Comparison of ENCODE assay signal across 23 cellular contexts in the genomic region with DNA sequence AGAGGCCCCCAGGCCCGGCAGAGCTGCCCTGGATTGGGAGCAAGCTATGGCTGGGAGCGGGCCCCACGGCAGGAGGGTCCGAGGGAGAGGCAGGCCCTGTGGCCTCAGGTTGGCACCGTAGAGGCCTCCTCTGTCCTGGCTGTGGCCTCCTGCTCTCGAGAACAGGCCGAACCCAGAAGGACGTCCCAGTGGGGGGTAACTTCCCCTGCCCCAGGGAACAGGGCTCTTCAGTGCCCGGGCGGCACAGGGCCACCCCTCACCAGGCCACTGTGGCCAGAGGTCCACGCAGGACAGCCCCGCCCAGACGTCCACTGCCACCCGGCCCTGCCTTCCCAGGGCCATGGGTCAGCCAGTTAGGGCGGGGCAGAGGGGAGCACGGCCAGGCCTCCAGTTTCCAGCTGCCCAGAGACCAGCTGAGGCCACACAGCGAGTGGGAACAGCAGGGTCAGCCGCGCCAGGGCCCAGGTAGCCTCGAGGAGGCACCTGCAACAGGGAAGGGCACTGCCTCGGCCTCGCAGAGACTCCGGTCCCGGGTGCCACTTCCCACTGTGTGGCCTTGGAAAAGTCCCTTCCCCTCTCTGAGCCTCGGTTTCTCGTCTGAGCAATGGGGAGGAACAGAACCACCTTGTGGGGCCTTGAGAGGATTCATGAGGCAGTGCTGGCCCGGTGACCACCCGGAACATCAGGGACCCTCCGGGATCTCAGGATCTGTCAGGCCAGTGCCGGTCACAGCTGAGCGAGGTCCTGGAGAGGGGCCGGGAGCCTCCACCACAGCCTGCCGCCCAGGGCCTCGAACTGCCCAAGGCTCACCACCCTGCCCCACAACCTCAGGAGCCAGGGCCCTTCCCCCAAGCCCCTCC. TPM values are rescaled to one million over a fixed set of nuclear protein-coding genes. Genes with fewer than 3 reads are reported as not detected.
"Had no signal": no experiment of that assay in that cellular context is flagged by ENCODE, and none has a peak within 500 bp of the region (broad histone marks: within the 10 kb centered on the region; RNA-seq: fewer than 3 reads in every experiment).

No MANE protein-coding gene starts in this region.

- H3K9me3 ChIP-seq: colonic mucosa, gastroesophageal sphincter, heart left ventricle, left lung, lower lobe of right lung had no signal

- H3K27ac Mint-ChIP-seq: dendritic cell treated with granulocyte-macrophage colony-stimulating factor and Interleukin-4, amounts not matched to agents 40 ng/mL and 50 ng/mL, for 4 days; effector memory CD8-positive, alpha-beta T cell; endodermal cell had no signal

- H3K9me3 Mint-ChIP-seq: dendritic cell treated with granulocyte-macrophage colony-stimulating factor and Interleukin-4, amounts not matched to agents 40 ng/mL and 50 ng/mL, for 4 days; effector memory CD8-positive, alpha-beta T cell; endodermal cell had no signal

- H3K4me3 Mint-ChIP-seq: dendritic cell treated with granulocyte-macrophage colony-stimulating factor and Interleukin-4, amounts not matched to agents 40 ng/mL and 50 ng/mL, for 4 days; effector memory CD8-positive, alpha-beta T cell; endodermal cell had no signal

- H3K36me3 ChIP-seq: colonic mucosa, gastroesophageal sphincter, heart left ventricle, left lung, lower lobe of right lung had no signal

- H3K27me3 ChIP-seq: colonic mucosa had no signal

- H3K27ac ChIP-seq: colonic mucosa, epithelial cell of prostate, foreskin keratinocyte, gastroesophageal sphincter, heart left ventricle, left lung, lower lobe of right lung had no signal

- ATAC-seq: effector memory CD8-positive, alpha-beta T cell; esophagus mucosa; foreskin keratinocyte; gastroesophageal sphincter; heart left ventricle; left cardiac atrium; left lung; left ventricle myocardium superior; lower lobe of right lung had no signal

- H3K4me1 Mint-ChIP-seq: endodermal cell had no signal

- H3K4me3 ChIP-seq: colonic mucosa, gastroesophageal sphincter, heart left ventricle, left lung, lower lobe of right lung had no signal

- FAIRE-seq: endometrium, frontal cortex, islet of Langerhans, keratinocyte had no signal

- DNase-seq: colonic mucosa; cortex of kidney; effector CD8-positive, alpha-beta T cell; effector memory CD8-positive, alpha-beta T cell; endodermal cell; erythroblast; foreskin keratinocyte; heart left ventricle; hippocampal formation; left cardiac atrium; left lung; left ventricle myocardium superior; lower lobe of right lung; mesendoderm; midbrain had no signal

- H3K4me1 ChIP-seq: colonic mucosa, foreskin keratinocyte, gastroesophageal sphincter, heart left ventricle, left lung, lower lobe of right lung had no signal

RNA-seq across cellular contexts. Expression of a gene that starts 32.0 kb away (rescaled TPM):
- polyA plus RNA-seq: keratinocyte had no signal
